In genomic region chr3:56775931-56776461, GRCh38 we compare ENCODE assay signal across 11 cellular contexts. TPM values are rescaled to one million over a fixed set of nuclear protein-coding genes. Genes with fewer than 3 reads are reported as not detected.
DNase-seq lines count a peak whose midpoint lies in the region; ATAC-seq lines count a peak whose summit lies in the region.
"Had no signal": no experiment of that assay in that cellular context is flagged by ENCODE, and none has a peak within 500 bp of the region (broad histone marks: within the 10 kb centered on the region; RNA-seq: fewer than 3 reads in every experiment).

No MANE protein-coding gene starts in this region.

- H3K27ac Mint-ChIP-seq in stimulated activated naive CD8-positive, alpha-beta T cell treated with anti-CD3 and anti-CD28 coated beads, Interleukin-15, Interleukin-2, amounts not matched to agents 100 ng/mL and 50 ng/mL, for 24 hours = peak overlapping the region; percentile 81
- H3K27ac Mint-ChIP-seq: activated CD4-positive, alpha-beta T cell treated with anti-CD3 and anti-CD28 coated beads, Interleukin-2, amount 10 ng/mL, durations not matched to agents 7 days and 5 days had no signal

- DNase-seq in stimulated activated naive CD8-positive, alpha-beta T cell treated with anti-CD3 and anti-CD28 coated beads, Interleukin-15, Interleukin-2, amounts not matched to agents 100 U/mL and 50 U/mL, for 24 hours = no peak
- DNase-seq in midbrain (lab: John Stamatoyannopoulos, UW) (peak; percentile 42), HT-29 (ENCODE audit: low spot score) (no peak), posterior cingulate gyrus (no peak), NCI-H187 (lab: John Stamatoyannopoulos, UW) (no peak)
- no peak for DNase-seq in activated CD4-positive, alpha-beta T cell treated with anti-CD3 and anti-CD28 coated beads for 1 hour
- DNase-seq: activated CD4-positive, alpha-beta T cell treated with anti-CD3 and anti-CD28 coated beads, Interleukin-2, amount 10 ng/mL, durations not matched to agents 7 days and 5 days; foreskin melanocyte had no signal

- peak overlapping the region; percentile 4 for H3K27ac ChIP-seq in angular gyrus (ENCODE audit: low read depth, low read length)
- H3K27ac ChIP-seq: suprapubic skin had no signal

- H3K9me3 Mint-ChIP-seq in stimulated activated naive CD8-positive, alpha-beta T cell treated with anti-CD3 and anti-CD28 coated beads, Interleukin-15, Interleukin-2, amounts not matched to agents 100 ng/mL and 50 ng/mL, for 24 hours = no peaks in the 10 kb centered on the region
- H3K9me3 Mint-ChIP-seq: activated CD4-positive, alpha-beta T cell treated with anti-CD3 and anti-CD28 coated beads, Interleukin-2, amount 10 ng/mL, durations not matched to agents 7 days and 5 days had no signal

- no peak overlapping the region for H3K4me3 Mint-ChIP-seq in stimulated activated naive CD8-positive, alpha-beta T cell treated with anti-CD3 and anti-CD28 coated beads, Interleukin-15, Interleukin-2, amounts not matched to agents 100 ng/mL and 50 ng/mL, for 24 hours
- H3K4me3 Mint-ChIP-seq: activated CD4-positive, alpha-beta T cell treated with anti-CD3 and anti-CD28 coated beads, Interleukin-2, amount 10 ng/mL, durations not matched to agents 7 days and 5 days had no signal

- H3K27me3 Mint-ChIP-seq in stimulated activated naive CD8-positive, alpha-beta T cell treated with anti-CD3 and anti-CD28 coated beads, Interleukin-15, Interleukin-2, amounts not matched to agents 100 ng/mL and 50 ng/mL, for 24 hours = no peaks in the 10 kb centered on the region
- H3K27me3 Mint-ChIP-seq: activated CD4-positive, alpha-beta T cell treated with anti-CD3 and anti-CD28 coated beads, Interleukin-2, amount 10 ng/mL, durations not matched to agents 7 days and 5 days had no signal

- ATAC-seq in stimulated activated naive CD8-positive, alpha-beta T cell treated with anti-CD3 and anti-CD28 coated beads, Interleukin-15, Interleukin-2, amounts not matched to agents 100 U/mL and 50 U/mL, for 24 hours = no peak

- H3K36me3 Mint-ChIP-seq in stimulated activated naive CD8-positive, alpha-beta T cell treated with anti-CD3 and anti-CD28 coated beads, Interleukin-15, Interleukin-2, amounts not matched to agents 100 ng/mL and 50 ng/mL, for 24 hours (ENCODE audit: low read depth) = peaks cover 74% of the 10 kb centered on the region

- intact Hi-C loops in posterior cingulate gyrus (cut with DNase I) = no loop called here

- H3K4me1 Mint-ChIP-seq in stimulated activated naive CD8-positive, alpha-beta T cell treated with anti-CD3 and anti-CD28 coated beads, Interleukin-15, Interleukin-2, amounts not matched to agents 100 ng/mL and 50 ng/mL, for 24 hours (ENCODE audit: low read depth) = peaks cover 91% of the 10 kb centered on the region

RNA-seq across cellular contexts. Expression of gene ARHGEF3, which starts 25.8 kb away (rescaled TPM):
- 10.9 and 13.7 TPM in 2 replicates for total RNA-seq in HT-29 (2014; rRNA removed; shearing (Covaris generic))
